Comparison of ENCODE assay signal across 23 cellular contexts in the genomic region with DNA sequence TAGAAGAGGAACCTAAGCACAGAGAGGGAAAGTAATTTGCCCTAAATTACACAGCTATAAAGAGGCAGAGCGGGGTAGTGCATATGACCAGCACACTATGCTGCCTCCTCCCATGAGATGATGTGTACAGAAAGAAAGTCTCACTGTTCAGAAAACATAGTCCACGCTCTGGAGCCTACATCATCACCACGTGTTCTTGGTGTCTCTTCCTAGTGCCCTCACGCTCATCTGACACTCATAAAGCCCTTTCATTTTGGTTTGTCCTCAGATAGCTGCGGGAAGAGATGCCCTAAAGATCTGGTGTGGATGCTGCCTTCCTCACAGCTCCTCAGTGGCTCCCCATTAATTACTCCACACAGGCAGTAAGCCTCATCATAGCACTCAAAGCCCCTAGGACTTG. TPM values are rescaled to one million over a fixed set of nuclear protein-coding genes. Genes with fewer than 3 reads are reported as not detected.
"Had no signal": no experiment of that assay in that cellular context is flagged by ENCODE, and none has a peak within 500 bp of the region (broad histone marks: within the 10 kb centered on the region; RNA-seq: fewer than 3 reads in every experiment).

No MANE protein-coding gene starts in this region.

- H3K27me3 ChIP-seq: pancreas, right lobe of liver, tibial nerve had no signal

- H3K9me3 ChIP-seq: left ventricle myocardium inferior, pancreas, right lobe of liver, stomach, tibial nerve had no signal

- H3K4me3 ChIP-seq: left ventricle myocardium inferior, lung, pancreas, right lobe of liver, skin epidermis, stomach, tibial nerve had no signal

- H3K36me3 ChIP-seq: left ventricle myocardium inferior, pancreas, right lobe of liver, stomach, tibial nerve had no signal

- H3K27ac ChIP-seq: pancreas, right lobe of liver, skin epidermis, stomach, tibial nerve had no signal

- H3K4me1 ChIP-seq: pancreas, right lobe of liver, stomach, tibial nerve had no signal

- DNase-seq: activated B cell treated with CpG ODN at 0.5 μM for 24 hours; activated CD4-positive, alpha-beta T cell treated with anti-CD3 and anti-CD28 coated beads, Interleukin-2, amount 50 U/mL, for 1 hour; activated CD8-positive, alpha-beta T cell treated with anti-CD3 and anti-CD28 coated beads for 36 hours; activated gamma-delta T cell treated with Interleukin-2 at 50 U/mL for 16 hours; activated naive CD8-positive, alpha-beta T cell treated with anti-CD3 and anti-CD28 coated beads, Interleukin-2, amount 50 U/mL, for 24 hours; activated T-cell treated with anti-CD3 and anti-CD28 coated beads, Interleukin-2, amount 50 U/mL, for 4 hours; effector memory CD4-positive, alpha-beta T cell; foreskin fibroblast; naive B cell; pancreas; stimulated activated CD4-positive, alpha-beta T cell treated with anti-CD3 and anti-CD28 coated beads, Interleukin-12 subunit alpha, Interleukin-12 subunit beta, amount 100 ng/mL, for 4 hours; stimulated activated CD4-positive, alpha-beta T cell treated with anti-CD3 and anti-CD28 coated beads, Interleukin-4, amount 100 ng/mL, for 1 hour; T-helper 1 cell had no signal

- ATAC-seq: activated CD8-positive, alpha-beta T cell treated with anti-CD3 and anti-CD28 coated beads for 36 hours; activated naive CD8-positive, alpha-beta T cell treated with anti-CD3 and anti-CD28 coated beads, Interleukin-2, amount 50 U/mL, for 24 hours; activated T-cell treated with anti-CD3 and anti-CD28 coated beads, Interleukin-2, amount 50 U/mL, for 4 hours; activated T-helper 17 cell treated with anti-CD3 and anti-CD28 coated beads, Interleukin-2, amount 50 U/mL, for 72 hours had no signal

- FAIRE-seq: colon, islet of Langerhans, pancreas had no signal

RNA-seq across cellular contexts. Expression of a gene that starts 27.4 kb away (rescaled TPM):
- total RNA-seq: activated B cell treated with CpG ODN at 0.5 μM for 24 hours, dermis microvascular lymphatic vessel endothelial cell, left ventricle myocardium inferior, right lobe of liver, tibial nerve had no signal
- polyA plus RNA-seq: pancreas, stomach had no signal
